8 cellular contexts compared by ENCODE assay signal in genomic region chr17:50079334-50080095, GRCh38. TPM values are rescaled to one million over a fixed set of nuclear protein-coding genes. Genes with fewer than 3 reads are reported as not detected.
DNase-seq lines count a peak whose midpoint lies in the region; ATAC-seq lines count a peak whose summit lies in the region.

No MANE protein-coding gene starts in this region.

- H3K4me1 Mint-ChIP-seq in stimulated activated effector memory CD8-positive, alpha-beta T cell treated with anti-CD3 and anti-CD28 coated beads, Interleukin-12 subunit alpha, Interleukin-12 subunit beta, amount 100 ng/mL, for 72 hours = no peaks in the 10 kb centered on the region

- no peak overlapping the region for H3K4me3 ChIP-seq in SJSA1

- no peaks in the 10 kb centered on the region for H3K9me3 ChIP-seq in SJSA1 (replicated peaks)

- peak; percentile 42 for DNase-seq in stimulated activated CD4-positive, alpha-beta T cell treated with anti-CD3 and anti-CD28 coated beads, Interleukin-15, amount 100 ng/mL, for 24 hours
- DNase-seq in stimulated activated CD4-positive, alpha-beta T cell treated with anti-CD3 and anti-CD28 coated beads, Interleukin-1b, Interleukin-23, amount 100 ng/mL, for 48 hours = no peak
- peak; percentile 53 to 81 for DNase-seq in SJSA1 (ENCODE audit: low read depth in 1 of 2, low spot score in 2 of 2)
- DNase-seq in foreskin melanocyte = peak; percentile 34
- no peak for DNase-seq in stimulated activated effector memory CD8-positive, alpha-beta T cell treated with anti-CD3 and anti-CD28 coated beads, Interleukin-12 subunit alpha, Interleukin-12 subunit beta, amount 100 ng/mL, for 72 hours (ENCODE audit: low spot score in 2 of 2)

- no peak overlapping the region for H3K4me3 Mint-ChIP-seq in stimulated activated effector memory CD8-positive, alpha-beta T cell treated with anti-CD3 and anti-CD28 coated beads, Interleukin-12 subunit alpha, Interleukin-12 subunit beta, amount 100 ng/mL, for 72 hours

- H3K36me3 ChIP-seq in SJSA1 = peaks cover 91% of the 10 kb centered on the region

- H3K27ac Mint-ChIP-seq in stimulated activated effector memory CD8-positive, alpha-beta T cell treated with anti-CD3 and anti-CD28 coated beads, Interleukin-12 subunit alpha, Interleukin-12 subunit beta, amount 100 ng/mL, for 72 hours = peak overlapping the region; percentile 56

- no peaks in the 10 kb centered on the region for H3K36me3 Mint-ChIP-seq in stimulated activated effector memory CD8-positive, alpha-beta T cell treated with anti-CD3 and anti-CD28 coated beads, Interleukin-12 subunit alpha, Interleukin-12 subunit beta, amount 100 ng/mL, for 72 hours

- no peaks in the 10 kb centered on the region for H3K4me1 ChIP-seq in SJSA1 (replicated peaks)

- H3K9me3 Mint-ChIP-seq in stimulated activated effector memory CD8-positive, alpha-beta T cell treated with anti-CD3 and anti-CD28 coated beads, Interleukin-12 subunit alpha, Interleukin-12 subunit beta, amount 100 ng/mL, for 72 hours = no peaks in the 10 kb centered on the region

- peak; percentile 53 for ATAC-seq in stimulated activated effector memory CD8-positive, alpha-beta T cell treated with anti-CD3 and anti-CD28 coated beads, Interleukin-12 subunit alpha, Interleukin-12 subunit beta, amount 100 ng/mL, for 72 hours
- no peak for ATAC-seq in HG03139 (IDR thresholded peaks at IDR 0.05; ENCODE audit: unreplicated experiment)
- no peak for ATAC-seq in HG02678 (IDR thresholded peaks at IDR 0.05; ENCODE audit: unreplicated experiment)
- ATAC-seq in GM18858 (IDR thresholded peaks at IDR 0.05; ENCODE audit: unreplicated experiment) = no peak

- no peak overlapping the region for H3K27ac ChIP-seq in SJSA1

- no peaks in the 10 kb centered on the region for H3K27me3 ChIP-seq in SJSA1 (replicated peaks)

RNA-seq across cellular contexts. Expression of gene PDK2, which starts 15.6 kb away (rescaled TPM):
- 22.2 and 25.3 TPM in 2 replicates for total RNA-seq in SJSA1 (2014; rRNA removed; shearing (Covaris generic))

RNA-seq across cellular contexts. Expression of gene ITGA3, which starts 23.6 kb away (rescaled TPM):
- total RNA-seq in SJSA1 (2014; rRNA removed; shearing (Covaris generic)) = 142 and 195 TPM in 2 replicates

RNA-seq across cellular contexts. Expression of gene SAMD14, which starts 50.4 kb away (rescaled TPM):
- total RNA-seq in SJSA1 (2014; rRNA removed; shearing (Covaris generic)) = 0.11 TPM in 1 of 2 replicates, not detected in the other

Comparison
In these comparisons a context has a peak if more than half of its experiments do, and no peak if none do; other contexts are left out.
1. DNase-seq: peak in stimulated activated CD4-positive, alpha-beta T cell treated with anti-CD3 and anti-CD28 coated beads, Interleukin-15, amount 100 ng/mL, for 24 hours (single experiment), SJSA1 (2 of 2) and foreskin melanocyte (single experiment); none in stimulated activated CD4-positive, alpha-beta T cell treated with anti-CD3 and anti-CD28 coated beads, Interleukin-1b, Interleukin-23, amount 100 ng/mL, for 48 hours (single experiment) and stimulated activated effector memory CD8-positive, alpha-beta T cell treated with anti-CD3 and anti-CD28 coated beads, Interleukin-12 subunit alpha, Interleukin-12 subunit beta, amount 100 ng/mL, for 72 hours (0 of 2).